ENCODE assay signal across 20 cellular contexts in the genomic region with DNA sequence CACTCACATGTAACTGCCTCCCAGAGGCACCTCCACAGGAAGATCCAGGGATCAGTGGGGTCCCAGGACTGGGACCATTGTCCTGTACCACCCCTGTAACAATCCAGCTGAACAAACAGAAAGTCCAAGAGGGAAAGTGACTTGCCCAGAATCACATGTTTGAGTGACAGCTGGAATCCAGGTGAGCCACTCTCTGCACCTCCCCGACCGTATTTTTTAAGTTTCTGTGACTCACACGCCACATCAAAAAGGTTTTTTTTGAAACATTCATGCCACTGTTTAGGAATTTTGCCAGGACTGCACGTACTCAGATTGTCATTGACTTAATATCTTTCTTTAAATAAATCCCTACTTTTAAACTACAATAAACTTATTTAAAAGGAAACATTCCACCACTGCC. TPM values are rescaled to one million over a fixed set of nuclear protein-coding genes. Genes with fewer than 3 reads are reported as not detected.
DNase-seq lines count a peak whose midpoint lies in the region; ATAC-seq, FAIRE-seq and TF ChIP-seq lines count a peak whose summit lies in the region.
"Had no signal": no experiment of that assay in that cellular context is flagged by ENCODE, and none has a peak within 500 bp of the region (broad histone marks: within the 10 kb centered on the region; RNA-seq: fewer than 3 reads in every experiment).

No MANE protein-coding gene starts in this region.

- WGBS in SK-N-SH (ENCODE audit: low lambda C conversion rate), result 18% methylated on average over 4 of the region's 4 CpGs

- no peak overlapping the region for H3K27ac ChIP-seq in parathyroid adenoma
- H3K27ac ChIP-seq in gastrocnemius medialis, result no peak overlapping the region
- no peak overlapping the region for H3K27ac ChIP-seq in SK-N-SH (ENCODE audit: low read depth in 2 of 2, low read length in 1 of 2)
- H3K27ac ChIP-seq: C4-2B, HL-60, KMS-11 had no signal

- TF ChIP-seq CTCF in parathyroid adenoma (IDR thresholded peaks at IDR 0.05), result no peak
- no peak for TF ChIP-seq CTCF in gastrocnemius medialis (IDR thresholded peaks at IDR 0.05 in 4 of 5, conservative IDR thresholded peaks at IDR 0.05 in 1 of 5)
- no peak for TF ChIP-seq CTCF in SK-N-SH (IDR thresholded peaks at IDR 0.05)

- DNase-seq in H4 (ENCODE audit: low spot score) (peak; percentile 18), astrocyte of the hippocampus (ENCODE audit: low read depth, low spot score) (peak; percentile 46), frontal cortex (ENCODE audit: low spot score in 2 of 2) (no peak), gastrocnemius medialis (no peak), NCI-H146 (lab: John Stamatoyannopoulos, UW) (no peak), SK-N-SH (no peak)
- DNase-seq: activated CD4-positive, alpha-beta T cell treated with anti-CD3 and anti-CD28 coated beads, Interleukin-2, amount 50 U/mL, for 4 hours; activated T-cell treated with anti-CD3 and anti-CD28 coated beads, Interleukin-2, amount 50 U/mL, for 1 hour; effector memory CD4-positive, alpha-beta T cell; left ventricle myocardium superior; NCI-H1417 treated with DMSO at 0.1 percent for 48 hours had no signal

- peak overlapping the region; percentile 54 for H3K4me2 ChIP-seq in parathyroid adenoma (ENCODE audit: low read length)
- H3K4me2 ChIP-seq in SK-N-SH, result no peak overlapping the region
- H3K4me2 ChIP-seq: KMS-11 had no signal

- H3K79me2 ChIP-seq in parathyroid adenoma (no peaks in the 10 kb centered on the region), SK-N-SH (ENCODE audit: insufficient read depth) (no peaks in the 10 kb centered on the region)

- H3K9me2 ChIP-seq in SK-N-SH, result no peaks in the 10 kb centered on the region

- POLR2A ChIA-PET in SK-N-SH (lab: Yijun Ruan, JAX), result no interaction called here

- H3K9me3 ChIP-seq in parathyroid adenoma (ENCODE audit: control insufficient read depth, low read length) (no peaks in the 10 kb centered on the region), gastrocnemius medialis (no peaks in the 10 kb centered on the region), SK-N-SH (no peaks in the 10 kb centered on the region)

- no peaks in the 10 kb centered on the region for H3K36me3 ChIP-seq in parathyroid adenoma (ENCODE audit: control insufficient read depth, insufficient read depth, low read length)
- H3K36me3 ChIP-seq in gastrocnemius medialis, result no peaks in the 10 kb centered on the region
- no peaks in the 10 kb centered on the region for H3K36me3 ChIP-seq in SK-N-SH (replicated peaks in 1 of 2; ENCODE audit: control insufficient read depth in 1 of 2, insufficient read depth in 2 of 2, low read length in 1 of 2)

- TF ChIP-seq RAD21 in SK-N-SH (IDR thresholded peaks at IDR 0.05; ENCODE audit: low read length), result no peak

- H3F3A ChIP-seq in SK-N-SH (replicated peaks; ENCODE audit: insufficient read depth), result no peaks in the 10 kb centered on the region

- TF ChIP-seq EP300 in SK-N-SH (IDR thresholded peaks at IDR 0.05; ENCODE audit: borderline replicate concordance in 1 of 2, low read depth in 1 of 2, low read length in 1 of 2), result no peak

- H3K4me1 ChIP-seq in parathyroid adenoma, result peaks cover 7% of the 10 kb centered on the region
- H3K4me1 ChIP-seq in gastrocnemius medialis, result peaks cover 6 to 7% of the 10 kb centered on the region in 2 donors
- H3K4me1 ChIP-seq in SK-N-SH (ENCODE audit: control insufficient read depth in 1 of 2, insufficient read depth in 2 of 2, low read depth in 1 of 2, low read length in 1 of 2), result no peaks in the 10 kb centered on the region

- no peaks in the 10 kb centered on the region for H4K20me1 ChIP-seq in SK-N-SH (ENCODE audit: insufficient read depth)

- no peak for ATAC-seq in gastrocnemius medialis
- ATAC-seq in GM19467 (IDR thresholded peaks at IDR 0.05; ENCODE audit: unreplicated experiment), result no peak
- ATAC-seq: naive thymus-derived CD4-positive, alpha-beta T cell; stimulated activated memory B cell treated with anti-CD40 and anti-IgM and Interleukin-4, amounts not matched to agents 10 μg/mL and 1 μg/mL and 100 μg/mL, for 72 hours had no signal

- CTCF ChIA-PET in SK-N-SH (lab: Yijun Ruan, JAX), result interaction anchor here (0.6 to 11.8 kb wide), 42 partner anchors 9 to 1425 kb away, joined by 3 to 102 read pairs (median 4); a partner anchor contains a TSS

- no peaks in the 10 kb centered on the region for H3K27me3 ChIP-seq in parathyroid adenoma (ENCODE audit: control insufficient read depth, insufficient read depth, low read length)
- no peaks in the 10 kb centered on the region for H3K27me3 ChIP-seq in gastrocnemius medialis
- no peaks in the 10 kb centered on the region for H3K27me3 ChIP-seq in SK-N-SH (ENCODE audit: insufficient read depth)

- no peak for TF ChIP-seq POLR2A in gastrocnemius medialis (IDR thresholded peaks at IDR 0.05)

- peak overlapping the region; percentile 67 for H2AFZ ChIP-seq in parathyroid adenoma
- no peak overlapping the region for H2AFZ ChIP-seq in SK-N-SH (ENCODE audit: low read depth)

- H3K9ac ChIP-seq in parathyroid adenoma (no peak overlapping the region), SK-N-SH (no peak overlapping the region)
- H3K9ac ChIP-seq: KMS-11 had no signal

- FAIRE-seq in frontal cortex (lab: Jason Lieb, UNC), result peak; percentile 23
- FAIRE-seq: RCC 7860 had no signal

- intact Hi-C loops in gastrocnemius medialis (cut with DNase I; ENCODE audit: low total_unique reads), result loop anchor here (1.0 kb wide), 1 partner anchor 37 kb away; no protein-coding TSS in a partner anchor

- in situ Hi-C loops in gastrocnemius medialis (cut with MboI; ENCODE audit: low sequenced_read_pairs in 4 of 4), result no loop called here

- no peak overlapping the region for H3K4me3 ChIP-seq in parathyroid adenoma (ENCODE audit: low read depth, low read length)
- H3K4me3 ChIP-seq in gastrocnemius medialis, result peak overlapping the region in 1 of 4 donors; percentile 9
- no peak overlapping the region for H3K4me3 ChIP-seq in SK-N-SH (ENCODE audit: low read depth in 2 of 2, low read length in 1 of 2)

TF ChIP-seq in SK-N-SH, 30 proteins besides CTCF, POLR2A, EP300 and RAD21:
- TF ChIP-seq GABPA (IDR thresholded peaks at IDR 0.05; ENCODE audit: low read depth) (no peak), MEF2A (IDR thresholded peaks at IDR 0.05; ENCODE audit: borderline replicate concordance, low read depth) (no peak), CHD2 (IDR thresholded peaks at IDR 0.05; ENCODE audit: low read length, partially characterized antibody) (no peak), FOXJ3 (CRISPR knock-in tag; IDR thresholded peaks at IDR 0.05) (no peak), RFX5 (IDR thresholded peaks at IDR 0.05; ENCODE audit: low read length) (no peak), MXI1 (IDR thresholded peaks at IDR 0.05; ENCODE audit: low read depth, low read length) (no peak), GATA2 (CRISPR knock-in tag; IDR thresholded peaks at IDR 0.05) (no peak), FOXM1 (IDR thresholded peaks at IDR 0.05; ENCODE audit: low read depth) (no peak)
- TF ChIP-seq, protein P1, sequence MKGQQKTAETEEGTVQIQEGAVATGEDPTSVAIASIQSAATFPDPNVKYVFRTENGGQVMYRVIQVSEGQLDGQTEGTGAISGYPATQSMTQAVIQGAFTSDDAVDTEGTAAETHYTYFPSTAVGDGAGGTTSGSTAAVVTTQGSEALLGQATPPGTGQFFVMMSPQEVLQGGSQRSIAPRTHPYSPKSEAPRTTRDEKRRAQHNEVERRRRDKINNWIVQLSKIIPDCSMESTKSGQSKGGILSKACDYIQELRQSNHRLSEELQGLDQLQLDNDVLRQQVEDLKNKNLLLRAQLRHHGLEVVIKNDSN (IDR thresholded peaks at IDR 0.05; ENCODE audit: borderline replicate concordance, low read depth), result no peak

RNA-seq across cellular contexts. Expression of a gene that starts 9.8 kb away (rescaled TPM):
- not detected in 2 replicates for total RNA-seq in H4 (2014; rRNA removed; shearing (Covaris generic))
- total RNA-seq in frontal cortex (52.2 TPM), gastrocnemius medialis (under 1 TPM; 0.23 to 0.36 (median 0.31) TPM)
- not detected in 2 replicates for polyA plus RNA-seq in SK-N-SH (2012; rRNA removed)
- 0.01 TPM in 2 replicates for polyA plus RNA-seq in SK-N-SH (2012; cell fraction: cytosol; rRNA removed)
- not detected in 2 replicates for polyA plus RNA-seq in SK-N-SH (2012; cell fraction: nucleus; rRNA removed)
- total RNA-seq: A673; naive thymus-derived CD4-positive, alpha-beta T cell had no signal
- polyA plus RNA-seq: naive thymus-derived CD4-positive, alpha-beta T cell had no signal

Comparison
In these comparisons a context has a peak if more than half of its experiments do, and no peak if none do; other contexts are left out.
1. DNase-seq: peak in H4 (single experiment) and astrocyte of the hippocampus (single experiment); none in frontal cortex (0 of 2), gastrocnemius medialis (0 of 2), NCI-H146 (single experiment) and SK-N-SH (single experiment).
2. RNA of a gene that starts 9.8 kb away (total RNA-seq): 52.2 TPM in frontal cortex (single experiment); 0.23 to 0.36 TPM in gastrocnemius medialis and not detected in H4; every median in the first group is over 10 times any median in the second.